10 cellular contexts compared by ENCODE assay signal in genomic region chr5:69335341-69335975, GRCh38. TPM values are rescaled to one million over a fixed set of nuclear protein-coding genes. Genes with fewer than 3 reads are reported as not detected.
DNase-seq lines count a peak whose midpoint lies in the region; ATAC-seq, FAIRE-seq and TF ChIP-seq lines count a peak whose summit lies in the region.
"Had no signal": no experiment of that assay in that cellular context is flagged by ENCODE, and none has a peak within 500 bp of the region (broad histone marks: within the 10 kb centered on the region; RNA-seq: fewer than 3 reads in every experiment).

No MANE protein-coding gene starts in this region.

- TF ChIP-seq CTCF in HCT116 (IDR thresholded peaks at IDR 0.05 in 2 of 3, conservative IDR thresholded peaks at IDR 0.05 in 1 of 3; ENCODE audit: borderline replicate concordance in 1 of 3, insufficient read depth in 1 of 3, low read depth in 2 of 3, low read length in 2 of 3) (no peak), bronchial epithelial cell (IDR thresholded peaks at IDR 0.05; ENCODE audit: insufficient read depth, low read length, severe bottlenecking) (no peak), parathyroid adenoma (IDR thresholded peaks at IDR 0.05) (no peak), MM.1S (IDR thresholded peaks at IDR 0.05; ENCODE audit: low read length) (no peak)

- H3K4me1 ChIP-seq in HCT116 (ENCODE audit: control insufficient read depth in 1 of 2, insufficient read depth in 2 of 2, low read length in 2 of 2) (peaks cover 9 to 39% of the 10 kb centered on the region in 2 experiments; a peak in 3 of 4 replicates), parathyroid adenoma (peaks cover 11% of the 10 kb centered on the region), MM.1S (ENCODE audit: low read length) (0 out of 2 replicates have a peak, but pooled peaks cover 5% of the 10 kb centered on the region)

- TF ChIP-seq POLR2A in HCT116 (IDR thresholded peaks at IDR 0.05; ENCODE audit: borderline replicate concordance, extremely low read depth, insufficient read depth, insufficient read length), result no peak

- DNase-seq in HCT116 (ENCODE audit: low read depth, low spot score) (no peak), NOMO-1 treated with dmso at 0.1 percent for 144 hours (lab: John Stamatoyannopoulos, UW; ENCODE audit: unreplicated experiment) (peak; percentile 52), bronchial epithelial cell (ENCODE audit: low read depth) (peak; percentile 28), MM.1S (no peak), NCI-H2227 (lab: John Stamatoyannopoulos, UW; ENCODE audit: unreplicated experiment) (no peak), NCI-H1417 (lab: John Stamatoyannopoulos, UW) (no peak)

- TF ChIP-seq RAD21 in HCT116 (IDR thresholded peaks at IDR 0.05; ENCODE audit: low read depth), result no peak

- CTCF ChIA-PET in HCT116 (lab: Charles Lee), result interaction anchor here (0.9 to 3.9 kb wide), 8 partner anchors 12 to 311 kb away, joined by 3 to 22 read pairs (median 4); partner anchors contain the start of genes CENPH and SLC30A5

- intact Hi-C loops in HCT116 (cut with micrococcal nuclease), result loop anchor here (10.0 kb wide), 2 partner anchors 59 to 291 kb away; no protein-coding TSS in a partner anchor

- 0 out of 2 replicates have a peak overlapping the region, but pooled peaks have one; percentile 28 for H3K4me2 ChIP-seq in HCT116 (ENCODE audit: low read length)
- H3K4me2 ChIP-seq in parathyroid adenoma (ENCODE audit: low read length), result no peak overlapping the region
- H3K4me2 ChIP-seq in MM.1S (ENCODE audit: low read depth, low read length), result no peak overlapping the region

- no peak for FAIRE-seq in bronchial epithelial cell (lab: Jason Lieb, UNC)

- POLR2A ChIA-PET in HCT116 (lab: Charles Lee), result no interaction called here

- H3K27me3 ChIP-seq in HCT116 (ENCODE audit: insufficient read depth, low read length), result no peaks in the 10 kb centered on the region
- H3K27me3 ChIP-seq in bronchial epithelial cell (ENCODE audit: control insufficient read depth, insufficient read depth, low read length), result no peaks in the 10 kb centered on the region
- H3K27me3 ChIP-seq in parathyroid adenoma (ENCODE audit: control insufficient read depth, insufficient read depth, low read length), result no peaks in the 10 kb centered on the region
- H3K27me3 ChIP-seq in MM.1S (replicated peaks; ENCODE audit: insufficient read depth, low read length), result no peaks in the 10 kb centered on the region
- H3K27me3 ChIP-seq: tibial nerve had no signal

- H3K79me2 ChIP-seq in HCT116 (ENCODE audit: insufficient read depth, low read length), result peaks cover 7% of the 10 kb centered on the region
- H3K79me2 ChIP-seq in parathyroid adenoma, result no peaks in the 10 kb centered on the region
- 0 out of 2 replicates have a peak, but pooled peaks cover 7% of the 10 kb centered on the region for H3K79me2 ChIP-seq in MM.1S (ENCODE audit: low read length)

- RAD21 ChIA-PET in HCT116 (lab: Charles Lee; ENCODE audit: low non-redundant PET in 1 of 2, low total read pairs in 2 of 2, uncharacterized antibody in 2 of 2, unreplicated experiment in 2 of 2), result no interaction called here

- BruUV-seq in HCT116 (replicated peaks; lab: Mats Ljungman, UMichigan), result no TSS peak

- ATAC-seq in HCT116, result no peak

- H2AFZ ChIP-seq in HCT116 (ENCODE audit: low read depth, low read length, poor library complexity, severe bottlenecking), result no peak overlapping the region
- peak overlapping the region; percentile 89 for H2AFZ ChIP-seq in parathyroid adenoma
- H2AFZ ChIP-seq in MM.1S (ENCODE audit: low read length), result no peak overlapping the region

- H3K9me2 ChIP-seq in HCT116 (ENCODE audit: insufficient read depth) (no peaks in the 10 kb centered on the region), MM.1S (replicated peaks; ENCODE audit: insufficient read depth, low read length) (no peaks in the 10 kb centered on the region)

- H3F3A ChIP-seq in MM.1S (ENCODE audit: insufficient read depth, low read length), result peaks cover 10% of the 10 kb centered on the region; the same call in 1 of the 2 replicates

- H4K20me1 ChIP-seq in HCT116 (ENCODE audit: insufficient read depth), result no peaks in the 10 kb centered on the region
- no peaks in the 10 kb centered on the region for H4K20me1 ChIP-seq in MM.1S (ENCODE audit: insufficient read depth, low read length)

- H3K36me3 ChIP-seq in HCT116 (ENCODE audit: control insufficient read depth in 1 of 2, insufficient read depth in 2 of 2, low read length in 2 of 2), result no peaks in the 10 kb centered on the region
- no peaks in the 10 kb centered on the region for H3K36me3 ChIP-seq in bronchial epithelial cell (ENCODE audit: control insufficient read depth, insufficient read depth, low read length)
- H3K36me3 ChIP-seq in parathyroid adenoma (ENCODE audit: control insufficient read depth, insufficient read depth, low read length), result no peaks in the 10 kb centered on the region
- H3K36me3 ChIP-seq in MM.1S (replicated peaks; ENCODE audit: insufficient read depth, low read length), result no peaks in the 10 kb centered on the region
- H3K36me3 ChIP-seq: tibial nerve had no signal

- H3K27ac ChIP-seq in HCT116 (ENCODE audit: low read depth, low read length) (no peak overlapping the region), parathyroid adenoma (no peak overlapping the region), MM.1S (ENCODE audit: low read length) (no peak overlapping the region)
- H3K27ac ChIP-seq: psoas muscle, SK-N-MC, tibial nerve had no signal

- H3K9ac ChIP-seq in HCT116 (ENCODE audit: low read length) (no peak overlapping the region), parathyroid adenoma (no peak overlapping the region), MM.1S (ENCODE audit: low read length) (no peak overlapping the region)

- H3K9me3 ChIP-seq in HCT116 (ENCODE audit: control insufficient read depth in 1 of 2, insufficient read depth in 1 of 2, low read depth in 1 of 2, low read length in 2 of 2) (no peaks in the 10 kb centered on the region), parathyroid adenoma (ENCODE audit: control insufficient read depth, low read length) (no peaks in the 10 kb centered on the region), MM.1S (replicated peaks; ENCODE audit: insufficient read depth, low read length) (no peaks in the 10 kb centered on the region)
- H3K9me3 ChIP-seq: psoas muscle, tibial nerve had no signal

- H3K4me3 ChIP-seq in HCT116 (replicated peaks in 1 of 2; ENCODE audit: low read depth in 1 of 2, low read length in 2 of 2), result no peak overlapping the region
- H3K4me3 ChIP-seq in bronchial epithelial cell (ENCODE audit: low read depth, low read length), result no peak overlapping the region
- no peak overlapping the region for H3K4me3 ChIP-seq in parathyroid adenoma (ENCODE audit: low read depth, low read length)
- no peak overlapping the region for H3K4me3 ChIP-seq in MM.1S (ENCODE audit: low read length)
- H3K4me3 ChIP-seq: psoas muscle, SK-N-MC had no signal

TF ChIP-seq in HCT116, 20 proteins besides CTCF, POLR2A, EP300 and RAD21:
- TF ChIP-seq, protein P1, sequence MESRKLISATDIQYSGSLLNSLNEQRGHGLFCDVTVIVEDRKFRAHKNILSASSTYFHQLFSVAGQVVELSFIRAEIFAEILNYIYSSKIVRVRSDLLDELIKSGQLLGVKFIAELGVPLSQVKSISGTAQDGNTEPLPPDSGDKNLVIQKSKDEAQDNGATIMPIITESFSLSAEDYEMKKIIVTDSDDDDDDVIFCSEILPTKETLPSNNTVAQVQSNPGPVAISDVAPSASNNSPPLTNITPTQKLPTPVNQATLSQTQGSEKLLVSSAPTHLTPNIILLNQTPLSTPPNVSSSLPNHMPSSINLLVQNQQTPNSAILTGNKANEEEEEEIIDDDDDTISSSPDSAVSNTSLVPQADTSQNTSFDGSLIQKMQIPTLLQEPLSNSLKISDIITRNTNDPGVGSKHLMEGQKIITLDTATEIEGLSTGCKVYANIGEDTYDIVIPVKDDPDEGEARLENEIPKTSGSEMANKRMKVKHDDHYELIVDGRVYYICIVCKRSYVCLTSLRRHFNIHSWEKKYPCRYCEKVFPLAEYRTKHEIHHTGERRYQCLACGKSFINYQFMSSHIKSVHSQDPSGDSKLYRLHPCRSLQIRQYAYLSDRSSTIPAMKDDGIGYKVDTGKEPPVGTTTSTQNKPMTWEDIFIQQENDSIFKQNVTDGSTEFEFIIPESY (IDR thresholded peaks at IDR 0.05; ENCODE audit: extremely low read depth, insufficient replicate concordance, low read length), result no peak
- no peak for TF ChIP-seq EZH2phosphoT487 (IDR thresholded peaks at IDR 0.05; ENCODE audit: borderline replicate concordance)
- no peak for TF ChIP-seq SP1 (IDR thresholded peaks at IDR 0.05; ENCODE audit: low read depth)

RNA-seq across cellular contexts. Expression of gene CCDC125, which starts 2.9 kb away (rescaled TPM):
- total RNA-seq in HCT116 (2021; ENCODE audit: unreplicated experiment) (15.9 TPM), bronchial epithelial cell (3.4 and 5.5 TPM in 2 replicates)
- polyA plus RNA-seq in HCT116 (2012), result 4.1 and 6.1 TPM in 2 replicates

RNA-seq across cellular contexts. Expression of gene AK6, which starts 33.9 kb away (rescaled TPM):
- 33.4 TPM for total RNA-seq in HCT116 (2021; ENCODE audit: unreplicated experiment)
- polyA plus RNA-seq in HCT116 (2012), result 17.1 and 25.3 TPM in 2 replicates
- total RNA-seq in bronchial epithelial cell, result 32.6 and 50.2 TPM in 2 replicates

RNA-seq across cellular contexts. Expression of gene TAF9, which starts 33.9 kb away (rescaled TPM):
- 92.0 TPM for total RNA-seq in HCT116 (2021; ENCODE audit: unreplicated experiment)
- polyA plus RNA-seq in HCT116 (2012), result 83.9 and 109 TPM in 2 replicates
- 66.9 and 150 TPM in 2 replicates for total RNA-seq in bronchial epithelial cell

RNA-seq across cellular contexts. Expression of gene RAD17, which starts 34.2 kb away (rescaled TPM):
- 29.0 TPM for total RNA-seq in HCT116 (2021; ENCODE audit: unreplicated experiment)
- polyA plus RNA-seq in HCT116 (2012), result 13.6 and 18.2 TPM in 2 replicates
- 17.6 and 23.2 TPM in 2 replicates for total RNA-seq in bronchial epithelial cell

Comparison
In these comparisons a context has a peak if more than half of its experiments do, and no peak if none do; other contexts are left out.
1. DNase-seq: peak in NOMO-1 treated with dmso at 0.1 percent for 144 hours (single experiment) and bronchial epithelial cell (single experiment); none in HCT116 (single experiment), MM.1S (single experiment), NCI-H2227 (single experiment) and NCI-H1417 (0 of 3).